Comparison of ENCODE assay signal across 19 cellular contexts in the genomic region with DNA sequence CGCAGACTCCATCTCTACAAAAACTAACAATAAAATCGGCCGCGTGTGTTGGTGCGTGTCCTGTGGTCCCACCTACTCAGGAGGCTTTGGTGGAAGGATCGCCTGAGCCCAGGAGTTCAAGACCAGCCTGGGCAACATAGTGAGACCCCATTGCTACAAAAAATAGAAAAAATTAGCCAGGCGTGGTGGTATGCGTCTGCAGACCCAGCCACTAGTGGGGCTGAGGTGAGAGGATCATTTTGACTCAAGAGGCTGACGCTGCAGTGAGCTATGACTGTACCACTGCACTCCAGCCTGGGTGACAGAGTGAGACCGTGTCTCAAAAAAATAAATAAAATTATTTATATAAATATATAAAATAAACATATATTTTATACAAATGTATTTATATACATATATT.
"Had no signal": no experiment of that assay in that cellular context is flagged by ENCODE, and none has a peak within 500 bp of the region (broad histone marks: within the 10 kb centered on the region; RNA-seq: fewer than 3 reads in every experiment).

No MANE protein-coding gene starts in this region.

- H3K9ac ChIP-seq: neural progenitor cell had no signal

- H3K27me3 ChIP-seq: foreskin keratinocyte, neural progenitor cell, sigmoid colon, transverse colon, vagina had no signal

- H3K27me3 Mint-ChIP-seq: activated naive CD4-positive, alpha-beta T cell treated with anti-CD3 and anti-CD28 coated beads, Interleukin-2, amount 50 U/mL, for 24 hours; brain; central memory CD8-positive, alpha-beta T cell; dendritic cell treated with granulocyte-macrophage colony-stimulating factor and Interleukin-4, amounts not matched to agents 40 ng/mL and 50 ng/mL, for 4 days; stimulated activated memory B cell treated with anti-CD40 and anti-IgM and Interleukin-4, amounts not matched to agents 10 μg/mL and 1 μg/mL and 100 μg/mL, for 72 hours had no signal

- H3K9me3 Mint-ChIP-seq: activated naive CD4-positive, alpha-beta T cell treated with anti-CD3 and anti-CD28 coated beads, Interleukin-2, amount 50 U/mL, for 24 hours; activated T-helper 1 cell treated with anti-CD3 and anti-CD28 coated beads, Interleukin-12 subunit alpha, Interleukin-12 subunit beta, Interleukin-2, Interleukin-4 antibody, amounts not matched to agents 30 ng/mL and 10 ng/mL and 1 ng/mL, durations not matched to agents 14 hours and 24 hours and 36 hours; central memory CD8-positive, alpha-beta T cell; stimulated activated memory B cell treated with anti-CD40 and anti-IgM and Interleukin-4, amounts not matched to agents 10 μg/mL and 1 μg/mL and 100 μg/mL, for 72 hours had no signal

- H3K4me1 Mint-ChIP-seq: activated naive CD4-positive, alpha-beta T cell treated with anti-CD3 and anti-CD28 coated beads, Interleukin-2, amount 50 U/mL, for 24 hours; brain; central memory CD8-positive, alpha-beta T cell; stimulated activated memory B cell treated with anti-CD40 and anti-IgM and Interleukin-4, amounts not matched to agents 10 μg/mL and 1 μg/mL and 100 μg/mL, for 72 hours had no signal

- H3K4me3 ChIP-seq: lower lobe of right lung, neural progenitor cell, sigmoid colon, SK-N-MC, transverse colon, vagina had no signal

- H3K27ac Mint-ChIP-seq: activated naive CD4-positive, alpha-beta T cell treated with anti-CD3 and anti-CD28 coated beads, Interleukin-2, amount 50 U/mL, for 24 hours; activated T-helper 1 cell treated with anti-CD3 and anti-CD28 coated beads, Interleukin-12 subunit alpha, Interleukin-12 subunit beta, Interleukin-2, Interleukin-4 antibody, amounts not matched to agents 30 ng/mL and 10 ng/mL and 1 ng/mL, durations not matched to agents 14 hours and 24 hours and 36 hours; brain; dendritic cell treated with granulocyte-macrophage colony-stimulating factor and Interleukin-4, amounts not matched to agents 40 ng/mL and 50 ng/mL, for 4 days; neural progenitor cell; stimulated activated memory B cell treated with anti-CD40 and anti-IgM and Interleukin-4, amounts not matched to agents 10 μg/mL and 1 μg/mL and 100 μg/mL, for 72 hours had no signal

- DNase-seq: activated CD4-positive, alpha-beta T cell treated with anti-CD3 and anti-CD28 coated beads, Interleukin-2, amount 50 U/mL, for 4 hours; activated CD8-positive, alpha-beta memory T cell treated with anti-CD3 and anti-CD28 coated beads, Interleukin-2, amount 50 U/mL, for 48 hours; effector memory CD4-positive, alpha-beta T cell; foreskin keratinocyte; glutamatergic neuron; lower lobe of right lung; sigmoid colon; T-helper 9 cell; transverse colon had no signal

- H3K27ac ChIP-seq: foreskin keratinocyte, lower lobe of right lung, neural progenitor cell, sigmoid colon, SK-N-MC, transverse colon, vagina had no signal

- H3K4me1 ChIP-seq: foreskin keratinocyte, lower lobe of right lung, neural progenitor cell, sigmoid colon, transverse colon, vagina had no signal

- H3K4me3 Mint-ChIP-seq: activated naive CD4-positive, alpha-beta T cell treated with anti-CD3 and anti-CD28 coated beads, Interleukin-2, amount 50 U/mL, for 24 hours; activated T-helper 1 cell treated with anti-CD3 and anti-CD28 coated beads, Interleukin-12 subunit alpha, Interleukin-12 subunit beta, Interleukin-2, Interleukin-4 antibody, amounts not matched to agents 30 ng/mL and 10 ng/mL and 1 ng/mL, durations not matched to agents 14 hours and 24 hours and 36 hours; brain; central memory CD8-positive, alpha-beta T cell; dendritic cell treated with granulocyte-macrophage colony-stimulating factor and Interleukin-4, amounts not matched to agents 40 ng/mL and 50 ng/mL, for 4 days; neural progenitor cell; stimulated activated memory B cell treated with anti-CD40 and anti-IgM and Interleukin-4, amounts not matched to agents 10 μg/mL and 1 μg/mL and 100 μg/mL, for 72 hours had no signal

- H2AFZ ChIP-seq: neural progenitor cell had no signal

- H3K9me3 ChIP-seq: lower lobe of right lung, sigmoid colon, transverse colon, vagina had no signal

- H3K4me2 ChIP-seq: neural progenitor cell had no signal

- ATAC-seq: activated CD4-positive, CD25-positive, alpha-beta regulatory T cell treated with anti-CD3 and anti-CD28 coated beads, Interleukin-2, amount 50 U/mL, for 24 hours; foreskin keratinocyte; lower lobe of right lung; stimulated activated memory B cell treated with anti-CD40 and anti-IgM and Interleukin-4, amounts not matched to agents 10 μg/mL and 1 μg/mL and 100 μg/mL, for 72 hours had no signal
